In genomic region chr18:32470136-32470712, GRCh38 we compare ENCODE assay signal across 8 cellular contexts. TPM values are rescaled to one million over a fixed set of nuclear protein-coding genes. Genes with fewer than 3 reads are reported as not detected.
DNase-seq lines count a peak whose midpoint lies in the region; ATAC-seq and TF ChIP-seq lines count a peak whose summit lies in the region.

No MANE protein-coding gene starts in this region.

- no peaks in the 10 kb centered on the region for H3K36me3 Mint-ChIP-seq in activated T-helper 17 cell treated with anti-CD3 and anti-CD28 coated beads, Interleukin-2, amount 50 U/mL, for 72 hours (ENCODE audit: low read depth)
- no peaks in the 10 kb centered on the region for H3K36me3 Mint-ChIP-seq in glutamatergic neuron (ENCODE audit: unreplicated experiment)

- H3K27me3 ChIP-seq in ovary: no peaks in the 10 kb centered on the region

- H3K9me3 ChIP-seq in ovary: no peaks in the 10 kb centered on the region

- peak; percentile 54 for DNase-seq in NCI-H82 (lab: John Stamatoyannopoulos, UW)
- no peak for DNase-seq in NCI-H82 treated with DMSO at 0.1 percent for 48 hours (lab: John Stamatoyannopoulos, UW; ENCODE audit: unreplicated experiment)
- peak; percentile 20 for DNase-seq in HK-2 (ENCODE audit: unreplicated experiment)
- DNase-seq in glutamatergic neuron: peak; percentile 62
- peak in 4 of 5 donors; percentile 40 to 66 (median 55) for DNase-seq in ovary
- no peak for DNase-seq in DMS153 treated with DMSO at 0.1 percent for 48 hours (lab: John Stamatoyannopoulos, UW; ENCODE audit: unreplicated experiment)

- TF ChIP-seq POLR2A in ovary (IDR thresholded peaks at IDR 0.05): no peak

- peak overlapping the region; percentile 91 for H3K4me3 ChIP-seq in ovary

- no peaks in the 10 kb centered on the region for H3K36me3 ChIP-seq in ovary

- 0 to 1% (median 1%) methylated on average over 27 to 80 of the region's 81 CpGs for WGBS in ovary, 3 donors

- peak overlapping the region; percentile 69 for H3K4me3 Mint-ChIP-seq in activated T-helper 17 cell treated with anti-CD3 and anti-CD28 coated beads, Interleukin-2, amount 50 U/mL, for 72 hours
- peak overlapping the region; percentile 96 for H3K4me3 Mint-ChIP-seq in glutamatergic neuron (ENCODE audit: unreplicated experiment)

- peaks cover 5% of the 10 kb centered on the region for H3K4me1 ChIP-seq in ovary (ENCODE audit: insufficient read depth)

- peak; percentile 2 for ATAC-seq in activated T-helper 17 cell treated with anti-CD3 and anti-CD28 coated beads, Interleukin-2, amount 50 U/mL, for 72 hours (replicated peaks)
- ATAC-seq in HG02798 (IDR thresholded peaks at IDR 0.05; ENCODE audit: poor library complexity, unreplicated experiment): no peak

- intact Hi-C loops in ovary (cut with DNase I): loop anchor here in 3 of 4 donors (5.0 to 10.0 kb wide), 2 partner anchors 185 to 198 kb away; no protein-coding TSS in a partner anchor

- no peak overlapping the region for H3K27ac Mint-ChIP-seq in activated T-helper 17 cell treated with anti-CD3 and anti-CD28 coated beads, Interleukin-2, amount 50 U/mL, for 72 hours
- H3K27ac Mint-ChIP-seq in glutamatergic neuron (ENCODE audit: unreplicated experiment): peak overlapping the region; percentile 70

- no peaks in the 10 kb centered on the region for H3K9me3 Mint-ChIP-seq in activated T-helper 17 cell treated with anti-CD3 and anti-CD28 coated beads, Interleukin-2, amount 50 U/mL, for 72 hours
- H3K9me3 Mint-ChIP-seq in glutamatergic neuron (ENCODE audit: unreplicated experiment): peaks cover 14% of the 10 kb centered on the region

- peaks cover 38% of the 10 kb centered on the region for H3K27me3 Mint-ChIP-seq in activated T-helper 17 cell treated with anti-CD3 and anti-CD28 coated beads, Interleukin-2, amount 50 U/mL, for 72 hours
- H3K27me3 Mint-ChIP-seq in glutamatergic neuron (ENCODE audit: unreplicated experiment): peaks cover 8% of the 10 kb centered on the region

- TF ChIP-seq CTCF in glutamatergic neuron (IDR thresholded peaks at IDR 0.05; ENCODE audit: partially characterized antibody, unreplicated experiment): no peak
- TF ChIP-seq CTCF in ovary (IDR thresholded peaks at IDR 0.05): no peak

- no peak for TF ChIP-seq EP300 in ovary (IDR thresholded peaks at IDR 0.05)

- H3K4me1 Mint-ChIP-seq in activated T-helper 17 cell treated with anti-CD3 and anti-CD28 coated beads, Interleukin-2, amount 50 U/mL, for 72 hours: peaks cover 10% of the 10 kb centered on the region
- H3K4me1 Mint-ChIP-seq in glutamatergic neuron (ENCODE audit: low read depth, unreplicated experiment): peaks cover 18% of the 10 kb centered on the region

- H3K27ac ChIP-seq in ovary: peak overlapping the region; percentile 79 to 89

RNA-seq across cellular contexts. Expression of gene GAREM1, which starts 0.5 kb away (rescaled TPM):
- total RNA-seq in activated T-helper 17 cell treated with anti-CD3 and anti-CD28 coated beads, Interleukin-2, amount 50 U/mL, for 72 hours: under 1 TPM in 1 of 2 donors, not detected in 1; 0.32 TPM
- total RNA-seq in glutamatergic neuron (ENCODE audit: unreplicated experiment) (8.7 TPM), ovary (10 to 100 TPM in 1 of 7 donors, 1 to 10 TPM in 6; 3.7 to 15.2 (median 7.1) TPM)
- 10 to 100 TPM in 1 of 2 donors, 1 to 10 TPM in 1; 2.7 to 10.3 TPM for polyA plus RNA-seq in ovary

Comparison
In these comparisons a context has a peak if more than half of its experiments do, and no peak if none do; other contexts are left out.
1. DNase-seq: peak in NCI-H82 (single experiment), HK-2 (single experiment), glutamatergic neuron (single experiment) and ovary (4 of 5); none in NCI-H82 treated with DMSO at 0.1 percent for 48 hours (single experiment) and DMS153 treated with DMSO at 0.1 percent for 48 hours (single experiment).